1 cellular context compared by ENCODE assay signal in the genomic region with DNA sequence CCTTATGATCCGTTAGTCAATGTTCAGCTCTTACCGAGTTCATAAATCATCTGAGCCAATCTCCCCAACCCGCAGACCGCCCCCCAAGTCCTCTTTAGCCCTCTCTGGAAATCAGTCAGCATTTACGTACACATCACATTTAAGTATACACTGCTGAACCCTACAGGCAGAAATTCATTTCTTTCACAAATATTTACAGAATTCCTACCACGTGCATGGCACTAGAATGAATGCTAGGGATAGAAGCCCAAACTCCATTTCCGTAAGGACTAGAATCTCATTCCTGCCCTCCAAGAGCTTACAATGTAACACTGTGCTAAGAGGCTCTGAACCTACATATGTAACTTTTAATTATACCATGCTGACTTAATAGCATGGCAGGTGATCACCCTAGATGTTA.
TF ChIP-seq lines count a peak whose summit lies in the region.

No MANE protein-coding gene starts in this region.

TF ChIP-seq in GM12878, 131 proteins besides CTCF, POLR2A, EP300 and RAD21:
- TF ChIP-seq IKZF2 (IDR thresholded peaks at IDR 0.05) (peak in 1 of 2 experiments; percentile 21; a peak in 1 of 4 replicates), PAX8 (IDR thresholded peaks at IDR 0.05) (no peak), SIN3A (IDR thresholded peaks at IDR 0.05; ENCODE audit: low read depth, low read length) (no peak), RUNX3 (IDR thresholded peaks at IDR 0.05; ENCODE audit: low read length) (peak; percentile 42; the same call in 1 of the 2 replicates), IRF4 (IDR thresholded peaks at IDR 0.05; ENCODE audit: low read depth, low read length) (peak; percentile 68; the same call in 1 of the 2 replicates), TCF7 (IDR thresholded peaks at IDR 0.05; ENCODE audit: borderline replicate concordance) (no peak), JUNB (IDR thresholded peaks at IDR 0.05) (peak; percentile 79), BCL11A (IDR thresholded peaks at IDR 0.05; ENCODE audit: low read depth, low read length) (0 out of 2 replicates have a peak, but pooled peaks have one; percentile 25)
- TF ChIP-seq, protein P1, sequence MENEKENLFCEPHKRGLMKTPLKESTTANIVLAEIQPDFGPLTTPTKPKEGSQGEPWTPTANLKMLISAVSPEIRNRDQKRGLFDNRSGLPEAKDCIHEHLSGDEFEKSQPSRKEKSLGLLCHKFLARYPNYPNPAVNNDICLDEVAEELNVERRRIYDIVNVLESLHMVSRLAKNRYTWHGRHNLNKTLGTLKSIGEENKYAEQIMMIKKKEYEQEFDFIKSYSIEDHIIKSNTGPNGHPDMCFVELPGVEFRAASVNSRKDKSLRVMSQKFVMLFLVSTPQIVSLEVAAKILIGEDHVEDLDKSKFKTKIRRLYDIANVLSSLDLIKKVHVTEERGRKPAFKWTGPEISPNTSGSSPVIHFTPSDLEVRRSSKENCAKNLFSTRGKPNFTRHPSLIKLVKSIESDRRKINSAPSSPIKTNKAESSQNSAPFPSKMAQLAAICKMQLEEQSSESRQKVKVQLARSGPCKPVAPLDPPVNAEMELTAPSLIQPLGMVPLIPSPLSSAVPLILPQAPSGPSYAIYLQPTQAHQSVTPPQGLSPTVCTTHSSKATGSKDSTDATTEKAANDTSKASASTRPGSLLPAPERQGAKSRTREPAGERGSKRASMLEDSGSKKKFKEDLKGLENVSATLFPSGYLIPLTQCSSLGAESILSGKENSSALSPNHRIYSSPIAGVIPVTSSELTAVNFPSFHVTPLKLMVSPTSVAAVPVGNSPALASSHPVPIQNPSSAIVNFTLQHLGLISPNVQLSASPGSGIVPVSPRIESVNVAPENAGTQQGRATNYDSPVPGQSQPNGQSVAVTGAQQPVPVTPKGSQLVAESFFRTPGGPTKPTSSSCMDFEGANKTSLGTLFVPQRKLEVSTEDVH (IDR thresholded peaks at IDR 0.05; ENCODE audit: low read depth, partially characterized antibody): no peak
- TF ChIP-seq, protein P2, sequence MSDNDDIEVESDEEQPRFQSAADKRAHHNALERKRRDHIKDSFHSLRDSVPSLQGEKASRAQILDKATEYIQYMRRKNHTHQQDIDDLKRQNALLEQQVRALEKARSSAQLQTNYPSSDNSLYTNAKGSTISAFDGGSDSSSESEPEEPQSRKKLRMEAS (IDR thresholded peaks at IDR 0.05; ENCODE audit: low read depth, low read length): no peak
- TF ChIP-seq, protein P3, sequence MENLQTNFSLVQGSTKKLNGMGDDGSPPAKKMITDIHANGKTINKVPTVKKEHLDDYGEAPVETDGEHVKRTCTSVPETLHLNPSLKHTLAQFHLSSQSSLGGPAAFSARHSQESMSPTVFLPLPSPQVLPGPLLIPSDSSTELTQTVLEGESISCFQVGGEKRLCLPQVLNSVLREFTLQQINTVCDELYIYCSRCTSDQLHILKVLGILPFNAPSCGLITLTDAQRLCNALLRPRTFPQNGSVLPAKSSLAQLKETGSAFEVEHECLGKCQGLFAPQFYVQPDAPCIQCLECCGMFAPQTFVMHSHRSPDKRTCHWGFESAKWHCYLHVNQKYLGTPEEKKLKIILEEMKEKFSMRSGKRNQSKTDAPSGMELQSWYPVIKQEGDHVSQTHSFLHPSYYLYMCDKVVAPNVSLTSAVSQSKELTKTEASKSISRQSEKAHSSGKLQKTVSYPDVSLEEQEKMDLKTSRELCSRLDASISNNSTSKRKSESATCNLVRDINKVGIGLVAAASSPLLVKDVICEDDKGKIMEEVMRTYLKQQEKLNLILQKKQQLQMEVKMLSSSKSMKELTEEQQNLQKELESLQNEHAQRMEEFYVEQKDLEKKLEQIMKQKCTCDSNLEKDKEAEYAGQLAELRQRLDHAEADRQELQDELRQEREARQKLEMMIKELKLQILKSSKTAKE (IDR thresholded peaks at IDR 0.05; ENCODE audit: low read depth, poor library complexity, severe bottlenecking): no peak
